25 cellular contexts compared by ENCODE assay signal in the genomic region with DNA sequence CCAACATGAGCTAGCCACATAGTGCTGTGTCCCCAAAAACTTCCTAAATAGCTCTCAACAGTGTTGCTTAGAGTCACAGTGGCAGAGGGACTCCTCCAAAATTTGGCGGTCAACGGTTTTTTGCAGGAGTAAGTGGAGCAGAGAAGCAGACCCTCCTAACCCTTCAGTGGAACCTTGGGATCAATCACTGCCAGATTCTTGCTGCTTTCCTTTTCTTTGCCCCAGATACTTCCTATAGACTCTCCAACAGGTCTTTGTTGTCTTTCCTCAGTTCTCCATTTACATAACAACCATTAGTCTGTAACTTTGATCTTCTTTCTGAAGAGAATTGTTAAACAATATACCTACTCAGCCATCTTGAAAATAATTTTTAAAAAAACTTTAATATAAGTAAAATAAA.
DNase-seq lines count a peak whose midpoint lies in the region; ATAC-seq, FAIRE-seq and TF ChIP-seq lines count a peak whose summit lies in the region.
"Had no signal": no experiment of that assay in that cellular context is flagged by ENCODE, and none has a peak within 500 bp of the region (broad histone marks: within the 10 kb centered on the region; RNA-seq: fewer than 3 reads in every experiment).

No MANE protein-coding gene starts in this region.

- H3K9me2 ChIP-seq in GM23338 (ENCODE audit: insufficient read depth) = peaks cover 4% of the 10 kb centered on the region; the same call in 1 of the 2 replicates

- H3K4ac ChIP-seq in H1 (replicated peaks; ENCODE audit: insufficient read length, low read depth, low read length) = no peak overlapping the region

- H4K20me1 ChIP-seq in GM23338 (replicated peaks; ENCODE audit: insufficient read depth) = no peaks in the 10 kb centered on the region
- H4K20me1 ChIP-seq in H1 (replicated peaks in 1 of 2; ENCODE audit: control insufficient read depth in 1 of 2, insufficient read depth in 2 of 2, low read length in 2 of 2) = no peaks in the 10 kb centered on the region
- no peaks in the 10 kb centered on the region for H4K20me1 ChIP-seq in neural progenitor cell (ENCODE audit: low read depth)
- H4K20me1 ChIP-seq: BLaER1 treated with 17β-estradiol and CSF1 and Interleukin-3, amounts not matched to agents 10 nM and 100 nM had no signal

- H3F3A ChIP-seq in GM23338 (replicated peaks; ENCODE audit: low read depth) (no peaks in the 10 kb centered on the region), neural progenitor cell (ENCODE audit: low read depth) (no peaks in the 10 kb centered on the region)

- CTCF ChIA-PET in H1 (lab: Charles Lee; ENCODE audit: partially characterized antibody) (no interaction called here), T-cell (lab: Charles Lee) (no interaction called here)

- H3K27me3 Mint-ChIP-seq in GM23338 (ENCODE audit: insufficient read depth, low read depth, poor library complexity) = peaks cover 4% of the 10 kb centered on the region
- no peaks in the 10 kb centered on the region for H3K27me3 Mint-ChIP-seq in neural progenitor cell (ENCODE audit: insufficient read depth, low read depth)
- H3K27me3 Mint-ChIP-seq in T-cell = no peaks in the 10 kb centered on the region
- H3K27me3 Mint-ChIP-seq: CD4-positive, alpha-beta T cell; CD8-positive, alpha-beta memory T cell had no signal

- H3K4me3 Mint-ChIP-seq in GM23338 (no peak overlapping the region), neural progenitor cell (no peak overlapping the region), T-cell (no peak overlapping the region)
- H3K4me3 Mint-ChIP-seq: CD14-positive monocyte; CD4-positive, alpha-beta T cell; CD8-positive, alpha-beta memory T cell had no signal

- H2BK120ac ChIP-seq in H1 (replicated peaks; ENCODE audit: low read depth, low read length) = no peak overlapping the region

- no peak overlapping the region for H3K4me2 ChIP-seq in GM23338
- H3K4me2 ChIP-seq in H1 (ENCODE audit: insufficient read depth in 1 of 2, low read depth in 2 of 2, low read length in 2 of 2) = 0 out of 4 replicates have a peak overlapping the region, but pooled peaks of 1 of the 2 experiments have one; percentile 21
- H3K4me2 ChIP-seq in neural progenitor cell = no peak overlapping the region
- H3K4me2 ChIP-seq: A549; BLaER1 treated with 17β-estradiol and CSF1 and Interleukin-3, amounts not matched to agents 10 nM and 100 nM had no signal

- TF ChIP-seq CTCF in GM23338 (conservative IDR thresholded peaks at IDR 0.05; ENCODE audit: low read depth in 2 of 2) (no peak), H1 (IDR thresholded peaks at IDR 0.05; ENCODE audit: control extremely low read depth in 1 of 3, insufficient read depth in 1 of 3, low read depth in 1 of 3, low read length in 3 of 3) (no peak), neural progenitor cell (IDR thresholded peaks at IDR 0.05) (no peak)

- H3K23me2 ChIP-seq in H1 (ENCODE audit: low read depth, low read length) = no peaks in the 10 kb centered on the region

- no peaks in the 10 kb centered on the region for H3K79me2 ChIP-seq in GM23338 (replicated peaks; ENCODE audit: insufficient read depth)
- no peaks in the 10 kb centered on the region for H3K79me2 ChIP-seq in H1 (ENCODE audit: control insufficient read depth in 1 of 2, insufficient read depth in 2 of 2, low read length in 2 of 2)
- H3K79me2 ChIP-seq in neural progenitor cell (ENCODE audit: low read depth) = no peaks in the 10 kb centered on the region

- no peak overlapping the region for H2BK20ac ChIP-seq in H1 (ENCODE audit: low read length)

- H3K23ac ChIP-seq in H1 (ENCODE audit: insufficient read length) = no peak overlapping the region

- no peak for FAIRE-seq in H1 (lab: Jason Lieb, UNC)
- FAIRE-seq: A549, D721Med, GM12891, GM18507, H54 had no signal

- no peak overlapping the region; the same call in 1 of the 2 replicates for H3K18ac ChIP-seq in H1 (ENCODE audit: extremely low read depth, low read length)

- H2BK5ac ChIP-seq in H1 (ENCODE audit: low read depth, low read length) = no peak overlapping the region; the same call in 1 of the 2 replicates

- H4K91ac ChIP-seq in H1 (replicated peaks; ENCODE audit: insufficient read length, low read length) = no peak overlapping the region

- H3K4me3 ChIP-seq in GM23338 = no peak overlapping the region
- H3K4me3 ChIP-seq in H1 (ENCODE audit: extremely low read depth in 1 of 4, insufficient read depth in 2 of 4, low read depth in 3 of 4, low read length in 4 of 4) = no peak overlapping the region
- H3K4me3 ChIP-seq in neural progenitor cell = no peak overlapping the region
- H3K4me3 ChIP-seq: A549; BLaER1 treated with 17β-estradiol and CSF1 and Interleukin-3, amounts not matched to agents 10 nM and 100 nM; GM23248 had no signal

- H4K5ac ChIP-seq in H1 (ENCODE audit: insufficient read length, low read depth, low read length) = no peak overlapping the region

- peak; percentile 14 for DNase-seq in GM23338 (ENCODE audit: low spot score)
- no peak for DNase-seq in H1 (ENCODE audit: low read depth in 1 of 2, low spot score in 2 of 2)
- no peak for DNase-seq in neural progenitor cell (ENCODE audit: low spot score)
- DNase-seq in T-cell = no peak
- no peak for DNase-seq in posterior cingulate gyrus
- DNase-seq: 8988T; ACHN; AML-193; BE2C; CD4-positive, alpha-beta T cell; CD8-positive, alpha-beta memory T cell; DMS 273 treated with DMSO at 0.1 percent for 48 hours; DMS79; EL; GF-D8; GM23248; HCEC 1CT had no signal

- no peak overlapping the region for H3K56ac ChIP-seq in H1 (replicated peaks; ENCODE audit: insufficient read length, low read depth, low read length)

- H3K14ac ChIP-seq in H1 (ENCODE audit: insufficient read length) = no peak overlapping the region

- no peaks in the 10 kb centered on the region for H3K79me1 ChIP-seq in H1 (ENCODE audit: low read depth, low read length)

- POLR2A ChIA-PET in H1 (lab: Charles Lee; ENCODE audit: partially characterized antibody) = no interaction called here
- POLR2A ChIA-PET in T-cell (lab: Charles Lee) = no interaction called here

- no peak overlapping the region for H3K27ac Mint-ChIP-seq in GM23338
- no peak overlapping the region for H3K27ac Mint-ChIP-seq in neural progenitor cell
- no peak overlapping the region for H3K27ac Mint-ChIP-seq in T-cell
- H3K27ac Mint-ChIP-seq: CD14-positive monocyte; CD4-positive, alpha-beta T cell; CD8-positive, alpha-beta memory T cell had no signal

- 0 out of 2 replicates have a peak overlapping the region, but pooled peaks have one; percentile 68 for H2BK12ac ChIP-seq in H1 (ENCODE audit: low read depth, low read length)

- H2AK5ac ChIP-seq in H1 (ENCODE audit: low read depth, low read length) = peak overlapping the region; percentile 33; the same call in 1 of the 2 replicates

- peaks cover 8% of the 10 kb centered on the region; the same call in 1 of the 3 replicates for H3K36me3 Mint-ChIP-seq in GM23338 (ENCODE audit: low read depth)
- H3K36me3 Mint-ChIP-seq in neural progenitor cell = no peaks in the 10 kb centered on the region
- H3K36me3 Mint-ChIP-seq in T-cell = no peaks in the 10 kb centered on the region
- H3K36me3 Mint-ChIP-seq: CD14-positive monocyte had no signal

- H3K36me3 ChIP-seq in GM23338 (ENCODE audit: insufficient read depth) (no peaks in the 10 kb centered on the region), H1 (ENCODE audit: control insufficient read depth in 2 of 4, insufficient read depth in 4 of 4, low read length in 3 of 4) (no peaks in the 10 kb centered on the region), neural progenitor cell (no peaks in the 10 kb centered on the region)
- H3K36me3 ChIP-seq: BE2C; BLaER1 treated with 17β-estradiol and CSF1 and Interleukin-3, amounts not matched to agents 10 nM and 100 nM had no signal

- H3K4me1 Mint-ChIP-seq in GM23338 (peaks cover 6% of the 10 kb centered on the region), neural progenitor cell (no peaks in the 10 kb centered on the region), T-cell (no peaks in the 10 kb centered on the region)
- H3K4me1 Mint-ChIP-seq: CD14-positive monocyte; CD8-positive, alpha-beta memory T cell had no signal

- H3K4me1 ChIP-seq in GM23338 (ENCODE audit: insufficient read depth) (no peaks in the 10 kb centered on the region), H1 (replicated peaks in 1 of 4; ENCODE audit: control insufficient read depth in 3 of 4, insufficient read depth in 4 of 4, low read length in 3 of 4) (peaks cover 0 to 4% (median 2%) of the 10 kb centered on the region in 4 experiments; a peak in 1 of 7 replicates), neural progenitor cell (no peaks in the 10 kb centered on the region)
- H3K4me1 ChIP-seq: A549; BE2C; BLaER1 treated with 17β-estradiol and CSF1 and Interleukin-3, amounts not matched to agents 10 nM and 100 nM had no signal

- peaks cover 0 to 7% of the 10 kb centered on the region in 2 experiments; a peak in 1 of 4 replicates for H3K9me3 ChIP-seq in H1 (ENCODE audit: insufficient read depth in 2 of 2, low read depth in 1 of 2, low read length in 1 of 2)
- peaks cover 5% of the 10 kb centered on the region for H3K9me3 ChIP-seq in neural progenitor cell (ENCODE audit: low read depth)
- H3K9me3 ChIP-seq: BE2C had no signal

- no peak for TF ChIP-seq EP300 in H1 (IDR thresholded peaks at IDR 0.05; ENCODE audit: borderline replicate concordance in 1 of 2, low read depth in 2 of 2, low read length in 2 of 2)

- no peak for TF ChIP-seq POLR2A in H1 (IDR thresholded peaks at IDR 0.05; ENCODE audit: control extremely low read depth in 1 of 2, low read depth in 2 of 2, low read length in 2 of 2)

- no peak overlapping the region for H2BK15ac ChIP-seq in H1 (ENCODE audit: low read length)

- intact Hi-C loops in posterior cingulate gyrus (cut with DNase I) = no loop called here

- H3K9ac ChIP-seq in H1 (replicated peaks in 1 of 4; ENCODE audit: extremely low read depth in 1 of 4, low read depth in 3 of 4, low read length in 3 of 4) = no peak overlapping the region
- no peak overlapping the region for H3K9ac ChIP-seq in neural progenitor cell
- H3K9ac ChIP-seq: BLaER1 treated with 17β-estradiol and CSF1 and Interleukin-3, amounts not matched to agents 10 nM and 100 nM; GM23248 had no signal

- WGBS in H1 (ENCODE audit: extremely low coverage in 1 of 2, insufficient coverage in 1 of 2, insufficient read length in 1 of 2, insufficient replicate concordance in 2 of 2, low coverage in 1 of 2, low lambda C conversion rate in 2 of 2, missing lambda C conversion rate in 1 of 2), 2 experiments = 98% methylated on average over 2 of the region's 2 CpGs; no CpG with 5 or more reads in 1 of the 2 experiments

- H2AFZ ChIP-seq in GM23338 (no peak overlapping the region), H1 (ENCODE audit: low read length) (no peak overlapping the region), neural progenitor cell (replicated peaks) (peak overlapping the region; percentile 45)
- H2AFZ ChIP-seq: GM23248 had no signal

- TF ChIP-seq RAD21 in H1 (IDR thresholded peaks at IDR 0.05 in 1 of 2, conservative IDR thresholded peaks at IDR 0.05 in 1 of 2; ENCODE audit: low read depth in 2 of 2, low read length in 2 of 2) = no peak

- no peaks in the 10 kb centered on the region for H3K27me3 ChIP-seq in GM23338 (ENCODE audit: insufficient read depth)
- no peaks in the 10 kb centered on the region for H3K27me3 ChIP-seq in H1 (replicated peaks in 1 of 4; ENCODE audit: control insufficient read depth in 3 of 4, extremely low read depth in 1 of 4, insufficient read depth in 3 of 4, low read length in 3 of 4)
- H3K27me3 ChIP-seq in neural progenitor cell = no peaks in the 10 kb centered on the region
- H3K27me3 ChIP-seq: BE2C; BLaER1 treated with 17β-estradiol and CSF1 and Interleukin-3, amounts not matched to agents 10 nM and 100 nM had no signal

- H3K9me3 Mint-ChIP-seq in GM23338 (peaks cover 16% of the 10 kb centered on the region; the same call in 2 of the 3 replicates), neural progenitor cell (peaks cover 25% of the 10 kb centered on the region), T-cell (peaks cover 24 to 42% (median 27%) of the 10 kb centered on the region in 3 donors)

- H4K8ac ChIP-seq in H1 (ENCODE audit: extremely low read depth, insufficient read depth, low read length) = no peak overlapping the region

- H3K27ac ChIP-seq in GM23338 (ENCODE audit: low read depth) (no peak overlapping the region), H1 (ENCODE audit: low read depth, low read length) (no peak overlapping the region), neural progenitor cell (no peak overlapping the region)
- H3K27ac ChIP-seq: A549; BLaER1 treated with 17β-estradiol and CSF1 and Interleukin-3, amounts not matched to agents 10 nM and 100 nM; GM23248 had no signal

- ATAC-seq in GM23338 (peak; percentile 61), T-cell (replicated peaks in 1 of 4) (no peak), GM19455 (IDR thresholded peaks at IDR 0.05; ENCODE audit: unreplicated experiment) (no peak)
- ATAC-seq: A549 had no signal
